ENCODE assay signal across 9 cellular contexts in the genomic region with DNA sequence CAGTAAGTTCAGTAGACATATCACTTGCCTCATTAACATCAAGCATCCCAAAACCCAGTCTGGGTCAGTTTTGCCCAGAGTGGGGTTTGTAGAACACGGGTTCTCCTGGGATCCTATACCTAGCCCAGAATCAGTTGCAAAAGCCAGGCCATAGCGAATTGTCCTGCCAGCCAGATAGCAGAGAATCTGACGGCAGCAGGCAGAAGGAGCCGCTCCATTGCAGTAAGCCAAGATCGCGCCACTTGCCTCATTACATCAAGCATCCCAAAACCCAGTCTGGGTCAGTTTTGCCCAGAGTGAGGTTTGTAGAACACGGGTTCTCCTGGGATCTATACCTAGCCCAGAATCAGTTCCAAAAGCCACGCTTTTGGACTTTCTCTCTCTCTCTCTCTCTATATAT.
"Had no signal": no experiment of that assay in that cellular context is flagged by ENCODE, and none has a peak within 500 bp of the region (broad histone marks: within the 10 kb centered on the region; RNA-seq: fewer than 3 reads in every experiment).

No MANE protein-coding gene starts in this region.

- FAIRE-seq: H1, H54, HepG2 had no signal

- H3K9me3 Mint-ChIP-seq: GM23338, H9, IgD-negative memory B cell had no signal

- H3K27ac ChIP-seq: HL-60 had no signal

- H3K4me3 Mint-ChIP-seq: GM23338, H9 had no signal

- DNase-seq: H9, HCEC 1CT, KG1 had no signal

- H3K27ac Mint-ChIP-seq: GM23338 had no signal

- H3K27me3 Mint-ChIP-seq: IgD-negative memory B cell had no signal

- H2AFZ ChIP-seq: GM23338 had no signal

- H3K4me2 ChIP-seq: GM23338 had no signal

- H3K4me3 ChIP-seq: GM23338 had no signal
